In genomic region chr12:29655861-29656260, GRCh38 we compare ENCODE assay signal across 28 cellular contexts.
DNase-seq lines count a peak whose midpoint lies in the region; ATAC-seq and TF ChIP-seq lines count a peak whose summit lies in the region.
"Had no signal": no experiment of that assay in that cellular context is flagged by ENCODE, and none has a peak within 500 bp of the region (broad histone marks: within the 10 kb centered on the region; RNA-seq: fewer than 3 reads in every experiment).

No MANE protein-coding gene starts in this region.

- TF ChIP-seq CTCF in cardiac fibroblast (IDR thresholded peaks at IDR 0.05; ENCODE audit: low read depth, low read length): no peak

- DNase-seq in DMS 273 (lab: John Stamatoyannopoulos, UW; ENCODE audit: unreplicated experiment) (peak; percentile 76), LHCN-M2 (ENCODE audit: low read depth) (peak; percentile 40), cardiac fibroblast (ENCODE audit: low read depth in 2 of 2) (peak; percentile 34 to 39), inferior parietal cortex (ENCODE audit: extremely low spot score) (peak; percentile 42)
- no peak for DNase-seq in activated T-cell treated with anti-CD3 and anti-CD28 coated beads, Interleukin-2, amount 50 U/mL, for 1 hour
- DNase-seq in activated naive CD4-positive, alpha-beta T cell treated with anti-CD3 and anti-CD28 coated beads, Interleukin-2, amount 50 U/mL, for 16 hours: no peak
- DNase-seq: activated CD4-positive, alpha-beta T cell treated with anti-CD3 and anti-CD28 coated beads for 48 hours; activated gamma-delta T cell; activated naive CD8-positive, alpha-beta T cell treated with anti-CD3 and anti-CD28 coated beads, Interleukin-2, amount 50 U/mL, for 24 hours; activated T-cell treated with anti-CD3 and anti-CD28 coated beads, Interleukin-2, amount 50 U/mL, for 24 hours; body of pancreas; CD8-positive, alpha-beta memory T cell; effector CD4-positive, alpha-beta T cell; immature natural killer cell; KG1; left lung; midbrain; MV-4-11; NCI-H146; NCI-H2107; PC-3; SHP77; stimulated activated CD4-positive, alpha-beta T cell treated with anti-CD3 and anti-CD28 coated beads, Interleukin-2, amount 100 ng/mL, for 24 hours; transverse colon had no signal

- ATAC-seq in GM18861 (IDR thresholded peaks at IDR 0.05; ENCODE audit: unreplicated experiment): no peak
- ATAC-seq in GM18498 (IDR thresholded peaks at IDR 0.05; ENCODE audit: unreplicated experiment): no peak
- ATAC-seq: activated naive CD8-positive, alpha-beta T cell treated with anti-CD3 and anti-CD28 coated beads, Interleukin-2, amount 50 U/mL, for 24 hours; body of pancreas; HCT116; left lung; natural killer cell treated with Interleukin-12 subunit alpha and Interleukin-12 subunit beta and Interleukin-15 and Interleukin-18, amount 100 ng/mL, for 72 hours; PC-3 had no signal

- no peak overlapping the region for H3K4me3 ChIP-seq in cardiac fibroblast (replicated peaks in 1 of 2; ENCODE audit: low read depth in 2 of 2, low read length in 2 of 2)
- H3K4me3 ChIP-seq: body of pancreas, left lung, transverse colon had no signal

Comparison
In these comparisons a context has a peak if more than half of its experiments do, and no peak if none do; other contexts are left out.
1. DNase-seq: peak in DMS 273 (single experiment), LHCN-M2 (single experiment), cardiac fibroblast (2 of 2) and inferior parietal cortex (single experiment); none in activated T-cell treated with anti-CD3 and anti-CD28 coated beads, Interleukin-2, amount 50 U/mL, for 1 hour (single experiment) and activated naive CD4-positive, alpha-beta T cell treated with anti-CD3 and anti-CD28 coated beads, Interleukin-2, amount 50 U/mL, for 16 hours (single experiment).